In the genomic region with DNA sequence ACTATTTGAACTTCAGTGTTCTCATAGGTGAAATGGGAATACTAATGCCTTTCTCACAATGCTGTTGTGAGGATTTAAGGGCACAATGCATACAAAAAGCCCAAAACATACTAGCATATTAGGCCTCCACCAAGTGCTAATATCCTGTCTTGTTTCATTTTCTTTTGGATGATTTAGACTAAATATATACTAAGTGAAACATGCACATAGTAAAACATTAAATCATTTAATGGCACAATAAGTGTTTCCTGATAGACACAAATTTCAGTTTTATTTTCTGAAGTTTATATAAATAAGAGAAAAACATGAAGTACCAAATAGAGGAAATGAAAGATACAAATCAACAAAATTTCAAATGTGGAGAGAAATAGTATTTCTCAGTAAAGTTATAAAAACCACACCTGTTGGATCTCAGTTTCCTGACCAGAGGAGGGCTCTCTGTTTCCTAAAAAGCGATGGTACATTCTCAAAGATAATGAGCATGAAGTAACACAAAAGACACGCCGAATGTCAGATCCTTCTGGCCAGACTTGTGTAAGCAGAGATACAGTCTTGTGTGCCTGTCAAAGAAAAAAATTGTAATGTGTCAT, we compare ENCODE assay signal across 29 cellular contexts. TPM values are rescaled to one million over a fixed set of nuclear protein-coding genes. Genes with fewer than 3 reads are reported as not detected.
DNase-seq lines count a peak whose midpoint lies in the region; ATAC-seq and TF ChIP-seq lines count a peak whose summit lies in the region.
"Had no signal": no experiment of that assay in that cellular context is flagged by ENCODE, and none has a peak within 500 bp of the region (broad histone marks: within the 10 kb centered on the region; RNA-seq: fewer than 3 reads in every experiment).

No MANE protein-coding gene starts in this region.

- no peak overlapping the region for H3K9ac ChIP-seq in neural progenitor cell
- H3K9ac ChIP-seq: BLaER1 had no signal

- BruUV-seq in PC-9 (replicated peaks; lab: Mats Ljungman, UMichigan): no TSS peak

- H3K4me1 ChIP-seq in PC-9 (replicated peaks; ENCODE audit: insufficient read depth) (no peaks in the 10 kb centered on the region), neural progenitor cell (peaks cover 5% of the 10 kb centered on the region)
- H3K4me1 ChIP-seq: A549, BLaER1, foreskin keratinocyte, stomach, upper lobe of right lung had no signal

- no peaks in the 10 kb centered on the region for H3K27me3 ChIP-seq in PC-9 (ENCODE audit: insufficient read depth, low read depth)
- H3K27me3 ChIP-seq in neural progenitor cell: no peaks in the 10 kb centered on the region
- H3K27me3 ChIP-seq: BLaER1, foreskin keratinocyte, stomach, upper lobe of right lung had no signal

- no peaks in the 10 kb centered on the region for H3K79me2 ChIP-seq in PC-9 (ENCODE audit: low read depth)
- no peaks in the 10 kb centered on the region for H3K79me2 ChIP-seq in neural progenitor cell (ENCODE audit: low read depth)

- intact Hi-C loops in PC-9 (cut with micrococcal nuclease; ENCODE audit: unreplicated experiment): no loop called here

- TF ChIP-seq CTCF in PC-9 (conservative IDR thresholded peaks at IDR 0.05) (no peak), neural progenitor cell (IDR thresholded peaks at IDR 0.05) (no peak)

- H2AFZ ChIP-seq in PC-9 (no peak overlapping the region), neural progenitor cell (replicated peaks) (no peak overlapping the region)

- POLR2A ChIA-PET in PC-9 (lab: Charles Lee; ENCODE audit: unreplicated experiment): no interaction called here

- no peaks in the 10 kb centered on the region for H3K27me3 Mint-ChIP-seq in neural progenitor cell (ENCODE audit: insufficient read depth, low read depth)
- H3K27me3 Mint-ChIP-seq: activated naive CD8-positive, alpha-beta T cell treated with anti-CD3 and anti-CD28 coated beads, Interleukin-2, amount 50 U/mL, for 24 hours had no signal

- H4K20me1 ChIP-seq in PC-9 (ENCODE audit: insufficient read depth): no peaks in the 10 kb centered on the region
- H4K20me1 ChIP-seq in neural progenitor cell (ENCODE audit: low read depth): no peaks in the 10 kb centered on the region
- H4K20me1 ChIP-seq: BLaER1 had no signal

- CTCF ChIA-PET in PC-9 (lab: Charles Lee): no interaction called here

- H3K36me3 ChIP-seq in PC-9 (ENCODE audit: low read depth): no peaks in the 10 kb centered on the region
- no peaks in the 10 kb centered on the region for H3K36me3 ChIP-seq in neural progenitor cell
- H3K36me3 ChIP-seq: BLaER1 had no signal

- ATAC-seq in GM18517 (IDR thresholded peaks at IDR 0.05; ENCODE audit: unreplicated experiment) (peak; percentile 75), GM19467 (IDR thresholded peaks at IDR 0.05; ENCODE audit: unreplicated experiment) (peak; percentile 78), HG02759 (IDR thresholded peaks at IDR 0.05; ENCODE audit: unreplicated experiment) (peak; percentile 49), HG03342 (IDR thresholded peaks at IDR 0.05; ENCODE audit: unreplicated experiment) (peak; percentile 44)
- ATAC-seq: A549; activated CD4-positive, CD25-positive, alpha-beta regulatory T cell treated with anti-CD3 and anti-CD28 coated beads, Interleukin-2, amount 50 U/mL, for 24 hours; activated naive CD8-positive, alpha-beta T cell treated with anti-CD3 and anti-CD28 coated beads, Interleukin-2, amount 50 U/mL, for 24 hours; foreskin keratinocyte; natural killer cell; Panc1; upper lobe of right lung had no signal

- H3K36me3 Mint-ChIP-seq in neural progenitor cell: no peaks in the 10 kb centered on the region
- H3K36me3 Mint-ChIP-seq: natural killer cell had no signal

- no peak overlapping the region for H3K27ac Mint-ChIP-seq in neural progenitor cell
- H3K27ac Mint-ChIP-seq: activated naive CD8-positive, alpha-beta T cell treated with anti-CD3 and anti-CD28 coated beads, Interleukin-2, amount 50 U/mL, for 24 hours; HFFc6; natural killer cell had no signal

- no peaks in the 10 kb centered on the region for H3K4me1 Mint-ChIP-seq in neural progenitor cell
- H3K4me1 Mint-ChIP-seq: activated naive CD8-positive, alpha-beta T cell treated with anti-CD3 and anti-CD28 coated beads, Interleukin-2, amount 50 U/mL, for 24 hours had no signal

- no peaks in the 10 kb centered on the region for H3F3A ChIP-seq in PC-9 (ENCODE audit: insufficient read depth, low read depth)
- H3F3A ChIP-seq in neural progenitor cell (ENCODE audit: low read depth): no peaks in the 10 kb centered on the region

- H3K27ac ChIP-seq in PC-9 (no peak overlapping the region), neural progenitor cell (no peak overlapping the region)
- H3K27ac ChIP-seq: A549, BLaER1, epithelial cell of prostate, foreskin keratinocyte, skin epidermis, stomach, upper lobe of right lung had no signal

- no peaks in the 10 kb centered on the region for H3K9me3 Mint-ChIP-seq in neural progenitor cell
- H3K9me3 Mint-ChIP-seq: activated naive CD8-positive, alpha-beta T cell treated with anti-CD3 and anti-CD28 coated beads, Interleukin-2, amount 50 U/mL, for 24 hours; HFFc6; natural killer cell had no signal

- H3K4me3 ChIP-seq in PC-9 (no peak overlapping the region), neural progenitor cell (no peak overlapping the region)
- H3K4me3 ChIP-seq: A549, BLaER1, skin epidermis, stomach, upper lobe of right lung had no signal

- no peak for DNase-seq in PC-9
- DNase-seq in activated CD4-positive, alpha-beta T cell treated with anti-CD3 and anti-CD28 coated beads, Interleukin-2, amount 50 U/mL, for 4 hours: no peak
- no peak for DNase-seq in NCI-H2029 (lab: John Stamatoyannopoulos, UW)
- no peak for DNase-seq in neural progenitor cell (ENCODE audit: low spot score)
- DNase-seq: activated CD8-positive, alpha-beta memory T cell treated with anti-CD3 and anti-CD28 coated beads for 24 hours; activated naive CD8-positive, alpha-beta T cell treated with anti-CD3 and anti-CD28 coated beads, Interleukin-2, amount 50 U/mL, for 24 hours; dermis blood vessel endothelial cell; foreskin keratinocyte; GF-D8; HFFc6; Kasumi-1; kidney glomerular epithelial cell; natural killer cell; NCI-H1105; NCI-H526 treated with DMSO at 0.1 percent for 48 hours; stimulated activated CD4-positive, alpha-beta T cell treated with anti-CD3 and anti-CD28 coated beads, Interleukin-2, amount 100 ng/mL, for 48 hours; stomach; T1000; upper lobe of right lung had no signal

- H3K4me2 ChIP-seq in PC-9: no peak overlapping the region
- H3K4me2 ChIP-seq in neural progenitor cell: no peak overlapping the region
- H3K4me2 ChIP-seq: A549, BLaER1 had no signal

- H3K9me3 ChIP-seq in PC-9 (ENCODE audit: insufficient read depth, low read depth) (no peaks in the 10 kb centered on the region), neural progenitor cell (ENCODE audit: low read depth) (no peaks in the 10 kb centered on the region)
- H3K9me3 ChIP-seq: A549, BLaER1, stomach, upper lobe of right lung had no signal

- H3K9me2 ChIP-seq in PC-9 (ENCODE audit: insufficient read depth): no peaks in the 10 kb centered on the region

- no peak overlapping the region for H3K4me3 Mint-ChIP-seq in neural progenitor cell
- H3K4me3 Mint-ChIP-seq: activated naive CD8-positive, alpha-beta T cell treated with anti-CD3 and anti-CD28 coated beads, Interleukin-2, amount 50 U/mL, for 24 hours; HFFc6; natural killer cell had no signal

RNA-seq across cellular contexts. Expression of a gene that starts 25.1 kb away (rescaled TPM):
- total RNA-seq in PC-9 (2021): 9.1 and 12.2 TPM in 2 replicates
- 3.3 and 7.8 TPM in 2 replicates for total RNA-seq in neural progenitor cell (ENCODE audit: low replicate concordance)
